Comparison of ENCODE assay signal across 12 cellular contexts in the genomic region with DNA sequence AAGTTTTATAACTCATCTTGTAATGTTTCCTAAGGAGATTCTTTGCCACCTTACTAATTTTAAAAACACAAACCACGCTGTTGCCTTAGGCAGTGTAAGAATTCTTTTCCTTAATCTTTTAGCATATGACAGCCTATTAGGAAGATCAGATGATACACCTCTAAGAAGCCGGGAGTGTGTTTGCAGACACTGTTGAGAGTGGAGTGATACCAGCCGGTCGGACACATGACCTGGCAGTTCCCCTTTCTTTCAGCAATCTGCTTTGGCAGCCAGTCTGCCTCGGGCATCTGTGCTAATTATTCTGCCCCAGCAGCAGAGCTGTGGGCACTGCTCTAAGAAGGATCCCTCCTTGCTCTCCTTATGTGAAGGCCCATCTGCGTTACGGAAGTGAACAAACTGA. TPM values are rescaled to one million over a fixed set of nuclear protein-coding genes. Genes with fewer than 3 reads are reported as not detected.
A peak's percentile ranks its signal among the peaks of the same experiment; 100 is the strongest.
DNase-seq lines count a peak whose midpoint lies in the region; ATAC-seq and TF ChIP-seq lines count a peak whose summit lies in the region.
"Had no signal": no experiment of that assay in that cellular context is flagged by ENCODE, and none has a peak within 500 bp of the region (broad histone marks: within the 10 kb centered on the region; RNA-seq: fewer than 3 reads in every experiment).

No MANE protein-coding gene starts in this region.

- 50 to 53% methylated on average over 7 of the region's 7 CpGs for WGBS in heart right ventricle, 2 donors
- 72 to 74% methylated on average over 7 of the region's 7 CpGs for WGBS in testis, 2 donors

- intact Hi-C loops in heart right ventricle (cut with DNase I) (loop anchor here in 3 of 10 donors (10.0 kb wide), 1 partner anchor 45 kb away; no protein-coding TSS in a partner anchor), testis (cut with DNase I; ENCODE audit: low total_unique reads) (no loop called here)

- TF ChIP-seq POLR2A in testis (IDR thresholded peaks at IDR 0.05): no peak

- H3K9me3 ChIP-seq in heart right ventricle (no peaks in the 10 kb centered on the region), testis (no peaks in the 10 kb centered on the region)
- H3K9me3 ChIP-seq: neutrophil had no signal

- H3K4me3 ChIP-seq in heart right ventricle (peak overlapping the region in 1 of 10 donors; percentile 17), testis (no peak overlapping the region)
- H3K4me3 ChIP-seq: hepatocyte had no signal

- peak; percentile 21 for DNase-seq in NCI-H748 (lab: John Stamatoyannopoulos, UW; ENCODE audit: unreplicated experiment)
- DNase-seq in NCI-H748 treated with DMSO at 0.1 percent for 48 hours (lab: John Stamatoyannopoulos, UW): no peak
- DNase-seq in UCSD-AML1 (lab: John Stamatoyannopoulos, UW; ENCODE audit: unreplicated experiment): peak; percentile 48
- peak; percentile 49 to 68 for DNase-seq in heart right ventricle
- peak; percentile 66 for DNase-seq in testis
- no peak for DNase-seq in KBM-7
- no peak for DNase-seq in activated CD4-positive, alpha-beta T cell treated with anti-CD3 and anti-CD28 coated beads, Interleukin-2, amount 50 U/mL, for 4 hours
- DNase-seq: activated CD4-positive, CD25-positive, alpha-beta regulatory T cell; MM.1S had no signal

- TF ChIP-seq CTCF in heart right ventricle (IDR thresholded peaks at IDR 0.05) (no peak), testis (IDR thresholded peaks at IDR 0.05) (no peak)

- H3K27ac ChIP-seq in heart right ventricle: peak overlapping the region in 7 of 10 donors; percentile 12 to 71 (median 61)
- H3K27ac ChIP-seq in testis: no peak overlapping the region
- H3K27ac ChIP-seq: hepatocyte, neutrophil had no signal

- in situ Hi-C loops in KBM-7 (cut with MboI; ENCODE audit: low pct_unique_long_range_greater_than_20kb, low sequenced_read_pairs): no loop called here

- H3K4me1 ChIP-seq in heart right ventricle (peaks cover 0 to 30% (median 11%) of the 10 kb centered on the region in 9 donors), testis (no peaks in the 10 kb centered on the region)

- H3K27me3 ChIP-seq in heart right ventricle (no peaks in the 10 kb centered on the region), testis (no peaks in the 10 kb centered on the region)
- H3K27me3 ChIP-seq: hepatocyte had no signal

- no peaks in the 10 kb centered on the region for H3K36me3 ChIP-seq in heart right ventricle
- H3K36me3 ChIP-seq in testis (ENCODE audit: low read depth, missing control alignments): no peaks in the 10 kb centered on the region
- H3K36me3 ChIP-seq: neutrophil had no signal

- ATAC-seq in heart right ventricle (peak; percentile 87 to 98 (median 95)), HG03045 (IDR thresholded peaks at IDR 0.05; ENCODE audit: unreplicated experiment) (no peak)

RNA-seq across cellular contexts. Expression of gene PLCB4, which starts 50.9 kb away (rescaled TPM):
- total RNA-seq in heart right ventricle: 10 to 100 TPM; 16.2 to 33.3 (median 29.4) TPM
- polyA plus RNA-seq in heart right ventricle: 10 to 100 TPM in 1 of 2 donors, 1 to 10 TPM in 1; 3.6 to 14.3 TPM
- 10 to 100 TPM; 15.5 to 19.4 TPM for total RNA-seq in testis
- 5.9 TPM for polyA plus RNA-seq in testis (ENCODE audit: insufficient read depth, low read depth, low replicate concordance)

Comparison
In these comparisons a context has a peak if more than half of its experiments do, and no peak if none do; other contexts are left out.
1. DNase-seq: peak in NCI-H748 (single experiment), UCSD-AML1 (single experiment), heart right ventricle (2 of 2) and testis (single experiment); none in NCI-H748 treated with DMSO at 0.1 percent for 48 hours (single experiment), KBM-7 (single experiment) and activated CD4-positive, alpha-beta T cell treated with anti-CD3 and anti-CD28 coated beads, Interleukin-2, amount 50 U/mL, for 4 hours (0 of 2).
2. H3K27ac ChIP-seq: peak in heart right ventricle (7 of 10); none in testis (0 of 2).